Comparison of ENCODE assay signal across 12 cellular contexts in genomic region chr5:93246093-93246855, GRCh38.
A peak's percentile ranks its signal among the peaks of the same experiment; 100 is the strongest.
DNase-seq lines count a peak whose midpoint lies in the region; ATAC-seq, FAIRE-seq and TF ChIP-seq lines count a peak whose summit lies in the region.
"Had no signal": no experiment of that assay in that cellular context is flagged by ENCODE, and none has a peak within 500 bp of the region (broad histone marks: within the 10 kb centered on the region; RNA-seq: fewer than 3 reads in every experiment).

No MANE protein-coding gene starts in this region.

- no peak for TF ChIP-seq POLR2A in lower leg skin (IDR thresholded peaks at IDR 0.05)

- H3K9me2 ChIP-seq in Karpas-422 (replicated peaks; ENCODE audit: insufficient read depth, low read length): no peaks in the 10 kb centered on the region

- no peaks in the 10 kb centered on the region for H3K4me1 ChIP-seq in small intestine (ENCODE audit: control insufficient read depth in 2 of 2, insufficient read depth in 1 of 2, low read depth in 1 of 2, low read length in 1 of 2)
- no peaks in the 10 kb centered on the region for H3K4me1 ChIP-seq in Karpas-422 (ENCODE audit: low read length)
- no peaks in the 10 kb centered on the region for H3K4me1 ChIP-seq in trophoblast cell (ENCODE audit: control insufficient read depth in 1 of 2, insufficient read depth in 2 of 2, low read length in 2 of 2)
- H3K4me1 ChIP-seq: parathyroid adenoma had no signal

- no peak overlapping the region for H3K9ac ChIP-seq in Karpas-422 (ENCODE audit: low read length)
- no peak overlapping the region for H3K9ac ChIP-seq in trophoblast cell (ENCODE audit: low read length)
- H3K9ac ChIP-seq: parathyroid adenoma had no signal

- H4K91ac ChIP-seq in trophoblast cell (ENCODE audit: low read depth, low read length): no peak overlapping the region

- ATAC-seq in SK-N-SH treated with all-trans-retinoic acid at 6 μM for 48 hours (no peak), left ventricle myocardium superior (peak; percentile 84)

- intact Hi-C loops in left ventricle myocardium superior (cut with micrococcal nuclease): no loop called here
- intact Hi-C loops in lower leg skin (cut with DNase I; ENCODE audit: low total_unique reads): no loop called here
- intact Hi-C loops in posterior vena cava (cut with DNase I): no loop called here

- H3K14ac ChIP-seq in trophoblast cell (ENCODE audit: low read length): no peak overlapping the region

- H4K20me1 ChIP-seq in Karpas-422 (ENCODE audit: insufficient read depth, low read depth, low read length): no peaks in the 10 kb centered on the region

- TF ChIP-seq CTCF in lower leg skin (IDR thresholded peaks at IDR 0.05): no peak

- FAIRE-seq in small intestine (lab: Jason Lieb, UNC): no peak

- no peak overlapping the region for H2AK5ac ChIP-seq in trophoblast cell (ENCODE audit: low read length)

- H3K36me3 ChIP-seq in small intestine (ENCODE audit: control insufficient read depth in 2 of 2, insufficient read depth in 2 of 2, low read length in 2 of 2) (no peaks in the 10 kb centered on the region), Karpas-422 (ENCODE audit: insufficient read depth, low read length) (no peaks in the 10 kb centered on the region), trophoblast cell (ENCODE audit: control insufficient read depth in 1 of 2, insufficient read depth in 2 of 2, low read length in 2 of 2) (no peaks in the 10 kb centered on the region)

- H4K8ac ChIP-seq in trophoblast cell (ENCODE audit: low read depth, low read length): no peak overlapping the region

- no peaks in the 10 kb centered on the region for H3K9me3 ChIP-seq in small intestine (ENCODE audit: control insufficient read depth, low read depth)
- peaks cover 2% of the 10 kb centered on the region; the same call in 1 of the 2 replicates for H3K9me3 ChIP-seq in Karpas-422 (ENCODE audit: low read length)
- H3K9me3 ChIP-seq in trophoblast cell (ENCODE audit: insufficient read depth, low read depth, low read length): no peaks in the 10 kb centered on the region

- no peaks in the 10 kb centered on the region for H3K79me1 ChIP-seq in trophoblast cell (ENCODE audit: low read length)

- 35 to 44% (median 43%) methylated on average over 6 of the region's 6 CpGs for WGBS in small intestine, 3 donors
- 38 to 52% methylated on average over 6 of the region's 6 CpGs for WGBS in lower leg skin, 2 donors
- no CpG with 5 or more reads among the region's 6 CpGs for WGBS in trophoblast cell (ENCODE audit: extremely low coverage, insufficient coverage, insufficient read length)

- no peak overlapping the region for H3K4me3 ChIP-seq in small intestine (ENCODE audit: low read depth in 1 of 2, low read length in 2 of 2)
- H3K4me3 ChIP-seq in Karpas-422 (ENCODE audit: low read length): no peak overlapping the region
- H3K4me3 ChIP-seq in lower leg skin (ENCODE audit: low read depth, poor library complexity, severe bottlenecking): no peak overlapping the region
- no peak overlapping the region for H3K4me3 ChIP-seq in trophoblast cell (ENCODE audit: low read depth, low read length)

- H3K4me2 ChIP-seq in Karpas-422 (ENCODE audit: low read depth, low read length, poor library complexity, severe bottlenecking) (no peak overlapping the region), trophoblast cell (ENCODE audit: low read length) (no peak overlapping the region)

- DNase-seq in HuH-7.5 (ENCODE audit: low spot score) (peak; percentile 51), left ventricle myocardium superior (no peak), small intestine (peak; percentile 0), Karpas-422 (no peak), lower leg skin (ENCODE audit: low spot score in 2 of 2) (no peak), trophoblast cell (no peak), posterior vena cava (ENCODE audit: low spot score) (no peak)
- DNase-seq: activated naive CD4-positive, alpha-beta T cell treated with Interleukin-2 at 50 U/mL for 16 hours; GF-D8; stimulated activated CD8-positive, alpha-beta memory T cell treated with anti-CD3 and anti-CD28 coated beads, Interleukin-4, amount 100 ng/mL, for 48 hours had no signal

- H3K4ac ChIP-seq in trophoblast cell (ENCODE audit: low read depth, low read length): no peak overlapping the region

- H3K18ac ChIP-seq in trophoblast cell (ENCODE audit: low read length): no peak overlapping the region

- no peak overlapping the region for H2BK120ac ChIP-seq in trophoblast cell (ENCODE audit: insufficient read depth, low read length, poor library complexity)

- H3K79me2 ChIP-seq in Karpas-422 (ENCODE audit: low read length) (no peaks in the 10 kb centered on the region), trophoblast cell (ENCODE audit: control insufficient read depth, insufficient read depth, low read length, poor library complexity) (no peaks in the 10 kb centered on the region)
- H3K79me2 ChIP-seq: parathyroid adenoma had no signal

- no peak overlapping the region for H4K12ac ChIP-seq in trophoblast cell (ENCODE audit: low read depth, low read length)

- H2AFZ ChIP-seq in Karpas-422 (ENCODE audit: low read length) (no peak overlapping the region), trophoblast cell (ENCODE audit: insufficient read depth, low read length, poor library complexity) (no peak overlapping the region)
- H2AFZ ChIP-seq: parathyroid adenoma had no signal

- H2BK5ac ChIP-seq in trophoblast cell (ENCODE audit: low read depth, low read length, poor library complexity): no peak overlapping the region

- no peak overlapping the region for H2BK12ac ChIP-seq in trophoblast cell (ENCODE audit: low read length)

- H3K27me3 ChIP-seq in small intestine (ENCODE audit: control insufficient read depth in 2 of 2, insufficient read depth in 2 of 2, low read length in 2 of 2): no peaks in the 10 kb centered on the region
- H3K27me3 ChIP-seq in Karpas-422 (ENCODE audit: low read length): no peaks in the 10 kb centered on the region
- no peaks in the 10 kb centered on the region for H3K27me3 ChIP-seq in trophoblast cell (ENCODE audit: insufficient read depth, low read length)

- H3K27ac ChIP-seq in small intestine (ENCODE audit: low read depth in 1 of 2, low read length in 1 of 2) (no peak overlapping the region), Karpas-422 (ENCODE audit: low read length) (no peak overlapping the region), trophoblast cell (ENCODE audit: low read depth, low read length) (no peak overlapping the region)
- H3K27ac ChIP-seq: parathyroid adenoma had no signal

- no peak overlapping the region for H3K23ac ChIP-seq in trophoblast cell (ENCODE audit: low read length)

TF ChIP-seq in SK-N-SH treated with all-trans-retinoic acid at 6 μM for 48 hours, 23 proteins besides CTCF, POLR2A, EP300 and RAD21:
- TF ChIP-seq ZNF8 (CRISPR knock-in tag; IDR thresholded peaks at IDR 0.05) (no peak), ISL1 (CRISPR knock-in tag; IDR thresholded peaks at IDR 0.05) (peak; percentile 36; the same call in 1 of the 2 replicates)

Comparison
In these comparisons a context has a peak if more than half of its experiments do, and no peak if none do; other contexts are left out.
1. DNase-seq: peak in HuH-7.5 (single experiment) and small intestine (single experiment); none in left ventricle myocardium superior (single experiment), Karpas-422 (single experiment), lower leg skin (0 of 2), trophoblast cell (0 of 2) and posterior vena cava (single experiment).